ENCODE assay signal across 1 cellular context in the genomic region with DNA sequence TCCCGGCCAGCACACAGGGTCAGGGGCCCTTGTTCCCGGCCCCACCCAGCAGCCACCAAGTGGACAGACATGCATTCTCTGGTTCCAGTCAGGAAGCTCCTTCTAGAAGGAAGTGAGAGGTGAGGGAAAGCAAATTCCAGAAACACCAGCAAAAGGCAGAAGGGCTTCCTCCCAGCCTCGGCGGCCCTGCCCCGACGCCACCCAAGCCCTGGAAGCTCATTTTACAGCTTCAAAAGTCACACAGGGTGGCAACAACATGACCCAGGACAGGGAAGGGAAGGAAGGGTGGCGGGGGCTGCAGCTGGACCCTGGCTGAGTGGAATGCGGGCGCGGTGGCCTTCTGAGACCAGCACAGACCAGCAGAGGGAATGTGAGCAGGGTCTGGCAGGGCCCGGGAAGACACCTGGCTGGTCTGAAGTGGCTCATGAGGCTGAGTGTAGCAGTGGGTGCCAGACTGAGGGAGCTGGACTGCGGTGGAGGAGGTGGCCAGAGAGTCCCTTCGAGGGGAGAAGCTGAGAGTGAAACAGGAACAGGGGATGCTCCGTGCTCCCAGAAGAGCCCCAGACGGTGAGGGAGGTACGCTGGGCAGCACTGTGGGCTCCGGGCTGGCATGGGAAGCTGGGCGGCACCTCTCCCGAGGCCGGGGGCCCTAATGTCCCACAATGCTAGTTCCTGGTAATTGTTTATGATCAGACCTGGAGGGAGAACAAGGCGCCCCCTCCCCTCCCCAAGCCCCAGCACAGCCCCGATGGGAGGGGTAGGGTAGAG.
TF ChIP-seq lines count a peak whose summit lies in the region.

No MANE protein-coding gene starts in this region.

TF ChIP-seq in H1, 55 proteins besides CTCF, POLR2A, EP300 and RAD21:
- no peak for TF ChIP-seq SIRT6 (IDR thresholded peaks at IDR 0.05; ENCODE audit: low read length)
- no peak for TF ChIP-seq SP1 (IDR thresholded peaks at IDR 0.05; ENCODE audit: low read depth, low read length)
- TF ChIP-seq POU5F1 (IDR thresholded peaks at IDR 0.05; ENCODE audit: low read depth, low read length): no peak
- TF ChIP-seq SIX5 (IDR thresholded peaks at IDR 0.05; ENCODE audit: low read depth, low read length): no peak
- TF ChIP-seq EZH2 (IDR thresholded peaks at IDR 0.05; ENCODE audit: low read depth, low read length, severe bottlenecking): no peak
- no peak for TF ChIP-seq CBX8 (IDR thresholded peaks at IDR 0.05; ENCODE audit: borderline replicate concordance, low read depth, low read length)
- no peak for TF ChIP-seq SRF (IDR thresholded peaks at IDR 0.05; ENCODE audit: low read depth, low read length)
- TF ChIP-seq CHD1 (IDR thresholded peaks at IDR 0.05; ENCODE audit: low read depth, low read length): no peak
- no peak for TF ChIP-seq MAFK (IDR thresholded peaks at IDR 0.05; ENCODE audit: low read depth, low read length)
- TF ChIP-seq, protein P1, sequence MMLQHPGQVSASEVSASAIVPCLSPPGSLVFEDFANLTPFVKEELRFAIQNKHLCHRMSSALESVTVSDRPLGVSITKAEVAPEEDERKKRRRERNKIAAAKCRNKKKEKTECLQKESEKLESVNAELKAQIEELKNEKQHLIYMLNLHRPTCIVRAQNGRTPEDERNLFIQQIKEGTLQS (IDR thresholded peaks at IDR 0.05; ENCODE audit: insufficient read depth, low read depth, low read length): no peak
- TF ChIP-seq GABPA (IDR thresholded peaks at IDR 0.05; ENCODE audit: borderline replicate concordance, insufficient read depth, low read length): no peak
- TF ChIP-seq, protein P2, sequence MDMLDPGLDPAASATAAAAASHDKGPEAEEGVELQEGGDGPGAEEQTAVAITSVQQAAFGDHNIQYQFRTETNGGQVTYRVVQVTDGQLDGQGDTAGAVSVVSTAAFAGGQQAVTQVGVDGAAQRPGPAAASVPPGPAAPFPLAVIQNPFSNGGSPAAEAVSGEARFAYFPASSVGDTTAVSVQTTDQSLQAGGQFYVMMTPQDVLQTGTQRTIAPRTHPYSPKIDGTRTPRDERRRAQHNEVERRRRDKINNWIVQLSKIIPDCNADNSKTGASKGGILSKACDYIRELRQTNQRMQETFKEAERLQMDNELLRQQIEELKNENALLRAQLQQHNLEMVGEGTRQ (IDR thresholded peaks at IDR 0.05; ENCODE audit: low read length): no peak
- no peak for TF ChIP-seq KDM1A (IDR thresholded peaks at IDR 0.05; ENCODE audit: borderline replicate concordance, low read length)
- TF ChIP-seq RXRA (IDR thresholded peaks at IDR 0.05; ENCODE audit: insufficient read depth, low read depth, low read length): no peak
